ENCODE assay signal across 8 cellular contexts in the genomic region with DNA sequence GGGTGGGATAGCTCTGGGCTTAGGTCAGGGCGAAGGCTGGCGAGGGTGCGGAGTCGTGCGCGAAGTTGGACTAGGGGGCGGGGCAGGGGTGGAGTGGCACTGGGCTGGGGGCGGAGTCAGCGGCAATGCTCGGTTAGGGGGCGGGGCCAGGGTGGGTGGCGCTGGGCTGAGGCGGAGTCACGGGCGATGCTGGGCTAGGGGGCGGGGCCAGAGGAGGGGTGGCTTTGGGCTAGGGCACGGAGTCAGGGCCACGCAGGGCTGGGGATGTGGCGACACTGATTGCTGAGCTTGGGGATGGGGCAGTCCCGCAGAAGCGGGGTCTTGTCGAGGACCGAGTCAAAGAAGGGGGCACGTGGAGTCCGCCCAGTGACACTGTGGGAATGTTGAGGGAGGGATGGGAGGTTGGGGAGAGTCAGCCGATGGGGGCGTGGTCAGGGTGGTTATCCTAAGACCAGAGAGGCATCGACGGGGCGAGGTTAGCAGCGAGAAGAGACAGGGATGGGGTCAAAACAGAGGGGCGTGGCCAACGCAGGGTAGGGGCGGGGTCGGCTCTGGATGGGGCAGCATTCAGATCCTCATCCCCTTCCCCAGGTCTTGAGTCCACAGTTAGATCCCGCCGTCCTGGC. TPM values are rescaled to one million over a fixed set of nuclear protein-coding genes. Genes with fewer than 3 reads are reported as not detected.
DNase-seq lines count a peak whose midpoint lies in the region; ATAC-seq lines count a peak whose summit lies in the region.

No MANE protein-coding gene starts in this region.

- no peaks in the 10 kb centered on the region for H3K9me3 ChIP-seq in aorta (ENCODE audit: control insufficient read depth, low read length)

- ATAC-seq in aorta (ENCODE audit: low FRiP score): peak; percentile 81

- H3K4me1 ChIP-seq in aorta (ENCODE audit: control insufficient read depth in 1 of 2, insufficient read depth in 2 of 2, low read length in 2 of 2): no peaks in the 10 kb centered on the region

- H3K4me3 ChIP-seq in aorta (ENCODE audit: low read length in 2 of 2): no peak overlapping the region

- DNase-seq in GM19240 (ENCODE audit: insufficient read length, low spot score) (peak; percentile 58), RPMI7951 (ENCODE audit: low read depth) (peak; percentile 27), germinal center (ENCODE audit: low spot score) (peak; percentile 95), posterior vena cava (ENCODE audit: low spot score) (peak; percentile 96), aorta (peak; percentile 90 to 95), dedifferentiated amniotic fluid mesenchymal stem cell (ENCODE audit: extremely low spot score) (no peak), putamen (ENCODE audit: low spot score) (no peak)
- DNase-seq in activated T-helper 9 cell treated with anti-CD3 and anti-CD28 coated beads, Interleukin-2, amount 50 U/mL, for 16 hours (ENCODE audit: low read depth): peak; percentile 75

- 39 to 41% methylated on average over 35 to 37 of the region's 37 CpGs for WGBS in aorta, 2 donors

- H3K27ac ChIP-seq in aorta (ENCODE audit: low read depth in 1 of 2, low read length in 2 of 2): no peak overlapping the region

- H3K27me3 ChIP-seq in aorta (ENCODE audit: control insufficient read depth in 1 of 2, insufficient read depth in 2 of 2, low read length in 1 of 2): no peaks in the 10 kb centered on the region

- H3K36me3 ChIP-seq in aorta (ENCODE audit: control insufficient read depth in 1 of 2, insufficient read depth in 2 of 2, low read length in 1 of 2): no peaks in the 10 kb centered on the region

- intact Hi-C loops in posterior vena cava (cut with DNase I) (no loop called here), aorta (cut with DNase I) (no loop called here)

RNA-seq across cellular contexts. Expression of a gene that starts 8.7 kb away (rescaled TPM):
- 53.2 and 74.2 TPM in 2 replicates for total RNA-seq in RPMI7951 (2014; rRNA removed; shearing (Covaris generic))
- total RNA-seq in posterior vena cava (10 to 100 TPM; 28.8 to 37.0 TPM), aorta (10 to 100 TPM; 23.6 to 29.5 TPM)
- polyA plus RNA-seq in aorta: 10 to 100 TPM; 38.9 to 59.9 TPM

RNA-seq across cellular contexts. Expression of a gene that starts 12.8 kb away (rescaled TPM):
- total RNA-seq in RPMI7951 (2014; rRNA removed; shearing (Covaris generic)): 47.5 and 55.9 TPM in 2 replicates
- total RNA-seq in posterior vena cava: 10 to 100 TPM; 28.8 to 28.9 TPM
- total RNA-seq in aorta: 10 to 100 TPM; 25.0 to 32.2 TPM
- 10 to 100 TPM; 38.2 to 51.4 TPM for polyA plus RNA-seq in aorta

RNA-seq across cellular contexts. Expression of a gene that starts 13.1 kb away (rescaled TPM):
- total RNA-seq in RPMI7951 (2014; rRNA removed; shearing (Covaris generic)): 324 and 407 TPM in 2 replicates
- total RNA-seq in posterior vena cava (100 to 1,000 TPM; 139 to 141 TPM), aorta (100 to 1,000 TPM; 121 to 130 TPM)
- 100 to 1,000 TPM; 166 to 180 TPM for polyA plus RNA-seq in aorta

RNA-seq across cellular contexts. Expression of a gene that starts 36.4 kb away (rescaled TPM):
- 0.12 and 1.4 TPM in 2 replicates for total RNA-seq in RPMI7951 (2014; rRNA removed; shearing (Covaris generic))
- total RNA-seq in posterior vena cava (1 to 10 TPM in 1 of 2 donors, under 1 TPM in 1; 0.38 to 1.5 TPM), aorta (1 to 10 TPM in 1 of 2 donors, under 1 TPM in 1; 0.49 to 3.3 TPM)
- polyA plus RNA-seq in aorta: 1 to 10 TPM in 1 of 2 donors, under 1 TPM in 1; 0.51 to 1.3 TPM

Comparison
In these comparisons a context has a peak if more than half of its experiments do, and no peak if none do; other contexts are left out.
1. DNase-seq: peak in GM19240 (single experiment), RPMI7951 (single experiment), activated T-helper 9 cell treated with anti-CD3 and anti-CD28 coated beads, Interleukin-2, amount 50 U/mL, for 16 hours (single experiment), germinal center (single experiment), posterior vena cava (single experiment) and aorta (2 of 2); none in dedifferentiated amniotic fluid mesenchymal stem cell (single experiment) and putamen (single experiment).